ENCODE assay signal across 16 cellular contexts in genomic region chr2:69062307-69062706, GRCh38. TPM values are rescaled to one million over a fixed set of nuclear protein-coding genes. Genes with fewer than 3 reads are reported as not detected.
A peak's percentile ranks its signal among the peaks of the same experiment; 100 is the strongest.
DNase-seq lines count a peak whose midpoint lies in the region; ATAC-seq, FAIRE-seq and TF ChIP-seq lines count a peak whose summit lies in the region.
"Had no signal": no experiment of that assay in that cellular context is flagged by ENCODE, and none has a peak within 500 bp of the region (broad histone marks: within the 10 kb centered on the region; RNA-seq: fewer than 3 reads in every experiment).

No MANE protein-coding gene starts in this region.

- H3K4me3 ChIP-seq in ascending aorta = peak overlapping the region in 1 of 2 donors; percentile 3
- H3K4me3 ChIP-seq in right lobe of liver = no peak overlapping the region
- no peak overlapping the region for H3K4me3 ChIP-seq in smooth muscle cell
- no peak overlapping the region for H3K4me3 ChIP-seq in brain microvascular endothelial cell (ENCODE audit: low read depth, low read length)
- no peak overlapping the region for H3K4me3 ChIP-seq in foreskin fibroblast (ENCODE audit: low read depth in 1 of 2, low read length in 2 of 2)
- H3K4me3 ChIP-seq: GM23248, K562, Peyer's patch had no signal

- H3F3A ChIP-seq in smooth muscle cell (ENCODE audit: low read depth) = peaks cover 16% of the 10 kb centered on the region

- peak; percentile 93 to 98 (median 97) for ATAC-seq in right lobe of liver
- ATAC-seq in stimulated activated memory B cell treated with anti-CD40 and anti-IgM and Interleukin-4, amounts not matched to agents 10 μg/mL and 1 μg/mL and 100 μg/mL, for 72 hours = no peak
- ATAC-seq: K562 had no signal

- no peaks in the 10 kb centered on the region for H3K4me1 Mint-ChIP-seq in stimulated activated memory B cell treated with anti-CD40 and anti-IgM and Interleukin-4, amounts not matched to agents 10 μg/mL and 1 μg/mL and 100 μg/mL, for 72 hours

- peaks cover 23% of the 10 kb centered on the region for H4K20me1 ChIP-seq in smooth muscle cell (ENCODE audit: low read depth)

- DNase-seq in H54 (ENCODE audit: insufficient read length, low spot score) (no peak), ascending aorta (ENCODE audit: low spot score in 2 of 2) (no peak), right lobe of liver (peak; percentile 63 to 81 (median 66)), smooth muscle cell (lab: John Stamatoyannopoulos, UW; ENCODE audit: unreplicated experiment) (no peak), brain microvascular endothelial cell (no peak), foreskin fibroblast (no peak)
- DNase-seq: AML-193, NCI-H1092, NCI-H1694, NCI-H774, Right ventricle myocardium superior had no signal

- H3K4me2 ChIP-seq in smooth muscle cell = no peak overlapping the region

- H3K27me3 Mint-ChIP-seq in stimulated activated memory B cell treated with anti-CD40 and anti-IgM and Interleukin-4, amounts not matched to agents 10 μg/mL and 1 μg/mL and 100 μg/mL, for 72 hours = peaks cover 77% of the 10 kb centered on the region

- H3K36me3 ChIP-seq in ascending aorta (no peaks in the 10 kb centered on the region), right lobe of liver (no peaks in the 10 kb centered on the region), smooth muscle cell (ENCODE audit: low read depth) (peaks cover 21% of the 10 kb centered on the region), brain microvascular endothelial cell (replicated peaks) (no peaks in the 10 kb centered on the region)
- H3K36me3 ChIP-seq: Peyer's patch had no signal

- no peak overlapping the region for H3K4me3 Mint-ChIP-seq in stimulated activated memory B cell treated with anti-CD40 and anti-IgM and Interleukin-4, amounts not matched to agents 10 μg/mL and 1 μg/mL and 100 μg/mL, for 72 hours

- FAIRE-seq in H54 (lab: Jason Lieb, UNC) = peak; percentile 23
- FAIRE-seq: GM12891, K562 had no signal

- no peak overlapping the region for H3K27ac Mint-ChIP-seq in stimulated activated memory B cell treated with anti-CD40 and anti-IgM and Interleukin-4, amounts not matched to agents 10 μg/mL and 1 μg/mL and 100 μg/mL, for 72 hours

- intact Hi-C loops in ascending aorta (cut with DNase I) = no loop called here
- intact Hi-C loops in right lobe of liver (cut with DNase I) = no loop called here

- H3K9ac ChIP-seq in smooth muscle cell (ENCODE audit: low read depth) = no peak overlapping the region
- H3K9ac ChIP-seq: GM23248 had no signal

- no peaks in the 10 kb centered on the region for H3K36me3 Mint-ChIP-seq in stimulated activated memory B cell treated with anti-CD40 and anti-IgM and Interleukin-4, amounts not matched to agents 10 μg/mL and 1 μg/mL and 100 μg/mL, for 72 hours

- no peaks in the 10 kb centered on the region for H3K9me3 ChIP-seq in ascending aorta
- no peaks in the 10 kb centered on the region for H3K9me3 ChIP-seq in right lobe of liver
- H3K9me3 ChIP-seq in smooth muscle cell (replicated peaks; ENCODE audit: low read depth) = no peaks in the 10 kb centered on the region
- H3K9me3 ChIP-seq: Peyer's patch had no signal

- H2AFZ ChIP-seq in smooth muscle cell (ENCODE audit: low read depth) = no peak overlapping the region
- H2AFZ ChIP-seq: GM23248 had no signal

- H3K27me3 ChIP-seq in ascending aorta (no peaks in the 10 kb centered on the region), right lobe of liver (no peaks in the 10 kb centered on the region), smooth muscle cell (ENCODE audit: low read depth) (no peaks in the 10 kb centered on the region), brain microvascular endothelial cell (replicated peaks) (no peaks in the 10 kb centered on the region)
- H3K27me3 ChIP-seq: Peyer's patch had no signal

- in situ Hi-C loops in brain microvascular endothelial cell (cut with HindIII; ENCODE audit: low pct_ligation_motif_present, low sequenced_read_pairs) = no loop called here

- peaks cover 54% of the 10 kb centered on the region for H3K79me2 ChIP-seq in smooth muscle cell (ENCODE audit: low read depth)

- TF ChIP-seq POLR2A in H54 (IDR thresholded peaks at IDR 0.05; ENCODE audit: low read depth, low read length) = no peak
- no peak for TF ChIP-seq POLR2A in right lobe of liver (IDR thresholded peaks at IDR 0.05)

- no peak for TF ChIP-seq CTCF in ascending aorta (IDR thresholded peaks at IDR 0.05)
- no peak for TF ChIP-seq CTCF in right lobe of liver (IDR thresholded peaks at IDR 0.05)
- TF ChIP-seq CTCF in smooth muscle cell (IDR thresholded peaks at IDR 0.05; ENCODE audit: borderline replicate concordance, insufficient read depth, poor library complexity, severe bottlenecking) = no peak
- no peak for TF ChIP-seq CTCF in brain microvascular endothelial cell (IDR thresholded peaks at IDR 0.05; ENCODE audit: low read depth, low read length, missing control alignments)
- no peak for TF ChIP-seq CTCF in foreskin fibroblast (IDR thresholded peaks at IDR 0.05; ENCODE audit: low read depth, low read length)

- peaks cover 21 to 33% of the 10 kb centered on the region in 2 donors for H3K4me1 ChIP-seq in ascending aorta
- H3K4me1 ChIP-seq in right lobe of liver = peaks cover 0 to 20% (median 6%) of the 10 kb centered on the region in 4 donors
- no peaks in the 10 kb centered on the region for H3K4me1 ChIP-seq in smooth muscle cell (ENCODE audit: low read depth)

- WGBS in right lobe of liver (ENCODE audit: insufficient coverage, low coverage, low lambda C conversion rate, missing lambda C conversion rate) = 25% methylated on average over 2 of the region's 2 CpGs
- 76% methylated on average over 2 of the region's 2 CpGs for WGBS in smooth muscle cell (ENCODE audit: low lambda C conversion rate)

- H3K9me3 Mint-ChIP-seq in stimulated activated memory B cell treated with anti-CD40 and anti-IgM and Interleukin-4, amounts not matched to agents 10 μg/mL and 1 μg/mL and 100 μg/mL, for 72 hours = peaks cover 8% of the 10 kb centered on the region

- H3K27ac ChIP-seq in ascending aorta (peak overlapping the region; percentile 14 to 57), right lobe of liver (peak overlapping the region in 1 of 3 donors; percentile 44), smooth muscle cell (ENCODE audit: low read depth) (peak overlapping the region; percentile 31), brain microvascular endothelial cell (no peak overlapping the region)
- H3K27ac ChIP-seq: GM23248, Peyer's patch had no signal

RNA-seq across cellular contexts. Expression of gene ANTXR1, which starts 49.3 kb away (rescaled TPM):
- 90.3 TPM for total RNA-seq in ascending aorta
- 1 to 10 TPM; 1.1 to 4.1 (median 2.9) TPM for total RNA-seq in right lobe of liver
- total RNA-seq in smooth muscle cell = 292 and 302 TPM in 2 replicates
- polyA plus RNA-seq in smooth muscle cell = 230 and 309 TPM in 2 replicates

Comparison
In these comparisons a context has a peak if more than half of its experiments do, and no peak if none do; other contexts are left out.
1. DNase-seq: peak in right lobe of liver (3 of 3); none in H54 (single experiment), ascending aorta (0 of 2), smooth muscle cell (single experiment), brain microvascular endothelial cell (single experiment) and foreskin fibroblast (0 of 2).
2. RNA of gene ANTXR1, which starts 49.3 kb away (total RNA-seq): 292 to 302 TPM in smooth muscle cell and 90.3 TPM in ascending aorta (single experiment); 1.1 to 4.1 TPM in right lobe of liver; every median in the first group is over 10 times any median in the second.